In the genomic region with DNA sequence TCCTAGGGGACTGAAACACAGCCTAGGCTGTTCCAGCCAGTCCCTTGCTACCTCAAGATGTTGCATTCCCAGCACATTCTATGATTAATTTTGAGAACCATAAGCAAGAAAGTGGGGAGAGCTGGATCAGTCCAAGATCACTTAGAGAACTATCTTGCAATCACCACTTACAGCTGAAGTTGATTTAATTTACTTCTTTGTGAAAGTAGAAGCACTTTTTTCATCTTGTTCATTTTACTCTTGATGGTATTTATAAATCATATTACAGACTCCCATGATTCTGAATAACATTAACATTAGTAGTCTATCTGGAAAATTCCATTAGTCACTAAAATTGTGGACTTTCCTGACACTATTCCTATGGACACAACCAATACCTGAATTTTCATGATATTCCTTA, we compare ENCODE assay signal across 1 cellular context.
TF ChIP-seq lines count a peak whose summit lies in the region.

No MANE protein-coding gene starts in this region.

TF ChIP-seq in H1, 55 proteins besides CTCF, POLR2A, EP300 and RAD21 (continued from another document):
- TF ChIP-seq, protein P1, sequence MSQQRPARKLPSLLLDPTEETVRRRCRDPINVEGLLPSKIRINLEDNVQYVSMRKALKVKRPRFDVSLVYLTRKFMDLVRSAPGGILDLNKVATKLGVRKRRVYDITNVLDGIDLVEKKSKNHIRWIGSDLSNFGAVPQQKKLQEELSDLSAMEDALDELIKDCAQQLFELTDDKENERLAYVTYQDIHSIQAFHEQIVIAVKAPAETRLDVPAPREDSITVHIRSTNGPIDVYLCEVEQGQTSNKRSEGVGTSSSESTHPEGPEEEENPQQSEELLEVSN (IDR thresholded peaks at IDR 0.05), result no peak
- TF ChIP-seq CHD2 (IDR thresholded peaks at IDR 0.05; ENCODE audit: low read length) (no peak), CEBPB (IDR thresholded peaks at IDR 0.05; ENCODE audit: low read depth, low read length) (no peak), CHD1 (IDR thresholded peaks at IDR 0.05; ENCODE audit: low read depth, low read length) (no peak), POLR2AphosphoS5 (IDR thresholded peaks at IDR 0.05; ENCODE audit: low read depth, low read length) (no peak), ZNF274 (IDR thresholded peaks at IDR 0.05; ENCODE audit: borderline replicate concordance, extremely low read depth, low read length) (no peak)
